ENCODE assay signal across 18 cellular contexts in the genomic region with DNA sequence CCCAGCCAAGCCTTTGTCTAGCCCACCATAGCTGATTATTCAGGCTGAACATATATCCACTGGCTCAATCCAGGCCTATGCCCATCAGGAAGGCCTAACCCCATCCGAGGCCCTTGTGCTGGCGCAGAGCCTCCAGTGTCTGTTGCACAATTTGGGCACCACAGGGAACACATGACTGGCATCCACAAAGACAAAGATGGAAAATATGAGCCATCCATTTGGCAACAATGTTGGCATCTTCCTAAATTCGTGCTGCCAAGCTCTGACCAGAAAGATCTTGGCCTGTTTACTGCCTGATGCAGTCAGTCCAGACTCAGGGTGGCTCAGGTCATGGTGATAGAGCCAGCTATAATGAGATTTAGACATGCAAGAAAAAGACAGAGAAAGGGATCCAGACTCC.
DNase-seq lines count a peak whose midpoint lies in the region; ATAC-seq and TF ChIP-seq lines count a peak whose summit lies in the region.
"Had no signal": no experiment of that assay in that cellular context is flagged by ENCODE, and none has a peak within 500 bp of the region (broad histone marks: within the 10 kb centered on the region; RNA-seq: fewer than 3 reads in every experiment).

No MANE protein-coding gene starts in this region.

- H3K4me2 ChIP-seq in MM.1S (ENCODE audit: low read depth, low read length) (no peak overlapping the region), PC-9 (no peak overlapping the region)

- H3F3A ChIP-seq in MM.1S (ENCODE audit: insufficient read depth, low read length) (no peaks in the 10 kb centered on the region), PC-9 (ENCODE audit: insufficient read depth, low read depth) (peaks cover 15% of the 10 kb centered on the region)

- H3K4me1 ChIP-seq in lung (ENCODE audit: control insufficient read depth in 2 of 2, insufficient read depth in 2 of 2, low read length in 2 of 2) (peaks cover 3% of the 10 kb centered on the region in 2 donors), MM.1S (ENCODE audit: low read length) (no peaks in the 10 kb centered on the region), PC-9 (replicated peaks; ENCODE audit: insufficient read depth) (peaks cover 56% of the 10 kb centered on the region)

- no peak overlapping the region for H3K9ac ChIP-seq in MM.1S (ENCODE audit: low read length)

- H3K9me3 ChIP-seq in lung (ENCODE audit: control insufficient read depth in 2 of 2, insufficient read depth in 1 of 2, low read length in 1 of 2) (no peaks in the 10 kb centered on the region), MM.1S (replicated peaks; ENCODE audit: insufficient read depth, low read length) (no peaks in the 10 kb centered on the region), PC-9 (ENCODE audit: insufficient read depth, low read depth) (no peaks in the 10 kb centered on the region; the same call in none of the 2 replicates)
- H3K9me3 ChIP-seq: lower lobe of right lung, pancreas had no signal

- peak; percentile 27 for ATAC-seq in lung (ENCODE audit: insufficient read depth, low FRiP score)
- ATAC-seq in HG02610 (IDR thresholded peaks at IDR 0.05; ENCODE audit: unreplicated experiment) = no peak
- no peak for ATAC-seq in GM18498 (IDR thresholded peaks at IDR 0.05; ENCODE audit: unreplicated experiment)
- ATAC-seq: activated CD4-positive, alpha-beta T cell treated with anti-CD3 and anti-CD28 coated beads for 36 hours; activated CD8-positive, alpha-beta memory T cell treated with anti-CD3 and anti-CD28 coated beads, Interleukin-2, amount 10 ng/mL, durations not matched to agents 7 days and 5 days; stimulated activated naive CD8-positive, alpha-beta T cell treated with anti-CD3 and anti-CD28 coated beads, Interleukin-15, amount 100 ng/mL, for 72 hours had no signal

- intact Hi-C loops in PC-9 (cut with micrococcal nuclease; ENCODE audit: unreplicated experiment) = no loop called here

- H3K79me2 ChIP-seq in MM.1S (ENCODE audit: low read length) (no peaks in the 10 kb centered on the region), PC-9 (ENCODE audit: low read depth) (no peaks in the 10 kb centered on the region)

- BruUV-seq in PC-9 (replicated peaks; lab: Mats Ljungman, UMichigan) = no TSS peak

- H3K9me2 ChIP-seq in MM.1S (replicated peaks; ENCODE audit: insufficient read depth, low read length) = no peaks in the 10 kb centered on the region
- no peaks in the 10 kb centered on the region for H3K9me2 ChIP-seq in PC-9 (ENCODE audit: insufficient read depth)

- H4K20me1 ChIP-seq in MM.1S (ENCODE audit: insufficient read depth, low read length) (no peaks in the 10 kb centered on the region), PC-9 (ENCODE audit: insufficient read depth) (no peaks in the 10 kb centered on the region)

- peak; percentile 25 for DNase-seq in LHCN-M2 (ENCODE audit: low read depth)
- peak; percentile 82 for DNase-seq in cerebellum (ENCODE audit: low spot score)
- DNase-seq in lung (ENCODE audit: low spot score) = no peak
- peak; percentile 34 for DNase-seq in stromal cell of bone marrow (ENCODE audit: low read depth)
- DNase-seq in MM.1S = no peak
- DNase-seq in PC-9 = no peak
- DNase-seq: activated CD4-positive, alpha-beta T cell treated with anti-CD3 and anti-CD28 coated beads for 36 hours; activated CD8-positive, alpha-beta memory T cell treated with anti-CD3 and anti-CD28 coated beads, Interleukin-2, amount 10 ng/mL, durations not matched to agents 7 days and 5 days; COR-L47; erythroblast; lower lobe of right lung; NCI-H446 treated with DMSO at 0.1 percent for 48 hours; pancreas; small intestine; stimulated activated CD4-positive, alpha-beta T cell treated with anti-CD3 and anti-CD28 coated beads, Interleukin-2, amount 100 ng/mL, for 48 hours; stimulated activated naive CD8-positive, alpha-beta T cell treated with anti-CD3 and anti-CD28 coated beads, Interleukin-15, amount 100 ng/mL, for 72 hours had no signal

- H3K27me3 ChIP-seq in lung (ENCODE audit: control insufficient read depth, insufficient read depth) (no peaks in the 10 kb centered on the region), MM.1S (replicated peaks; ENCODE audit: insufficient read depth, low read length) (no peaks in the 10 kb centered on the region), PC-9 (ENCODE audit: insufficient read depth, low read depth) (no peaks in the 10 kb centered on the region)
- H3K27me3 ChIP-seq: pancreas had no signal

- H3K4me3 ChIP-seq in lung (no peak overlapping the region), MM.1S (ENCODE audit: low read length) (no peak overlapping the region), PC-9 (no peak overlapping the region)
- H3K4me3 ChIP-seq: lower lobe of right lung, pancreas had no signal

- H3K36me3 ChIP-seq in lung (ENCODE audit: control insufficient read depth in 2 of 2, insufficient read depth in 2 of 2, low read length in 2 of 2) = no peaks in the 10 kb centered on the region
- H3K36me3 ChIP-seq in MM.1S (replicated peaks; ENCODE audit: insufficient read depth, low read length) = no peaks in the 10 kb centered on the region
- no peaks in the 10 kb centered on the region for H3K36me3 ChIP-seq in PC-9 (ENCODE audit: low read depth)
- H3K36me3 ChIP-seq: lower lobe of right lung, pancreas had no signal

- no peak for TF ChIP-seq CTCF in lung (IDR thresholded peaks at IDR 0.05; ENCODE audit: control extremely low read depth, extremely low read depth)
- TF ChIP-seq CTCF in MM.1S (IDR thresholded peaks at IDR 0.05; ENCODE audit: low read length) = no peak
- TF ChIP-seq CTCF in PC-9 (conservative IDR thresholded peaks at IDR 0.05) = no peak

- CTCF ChIA-PET in PC-9 (lab: Charles Lee) = no interaction called here

- 83 to 88% methylated on average over 3 of the region's 3 CpGs for WGBS in lung, 2 donors

- POLR2A ChIA-PET in PC-9 (lab: Charles Lee; ENCODE audit: unreplicated experiment) = no interaction called here

- H3K27ac ChIP-seq in lung (ENCODE audit: low read depth in 1 of 2, low read length in 1 of 2) (peak overlapping the region in 1 of 2 donors; percentile 30), MM.1S (ENCODE audit: low read length) (no peak overlapping the region), PC-9 (no peak overlapping the region; the same call in 1 of the 2 replicates)
- H3K27ac ChIP-seq: lower lobe of right lung, pancreas had no signal

- no peak overlapping the region for H2AFZ ChIP-seq in MM.1S (ENCODE audit: low read length)
- H2AFZ ChIP-seq in PC-9 = no peak overlapping the region

Comparison
In these comparisons a context has a peak if more than half of its experiments do, and no peak if none do; other contexts are left out.
1. DNase-seq: peak in LHCN-M2 (single experiment), cerebellum (single experiment) and stromal cell of bone marrow (single experiment); none in lung (single experiment), MM.1S (single experiment) and PC-9 (0 of 2).